ENCODE assay signal across 21 cellular contexts in the genomic region with DNA sequence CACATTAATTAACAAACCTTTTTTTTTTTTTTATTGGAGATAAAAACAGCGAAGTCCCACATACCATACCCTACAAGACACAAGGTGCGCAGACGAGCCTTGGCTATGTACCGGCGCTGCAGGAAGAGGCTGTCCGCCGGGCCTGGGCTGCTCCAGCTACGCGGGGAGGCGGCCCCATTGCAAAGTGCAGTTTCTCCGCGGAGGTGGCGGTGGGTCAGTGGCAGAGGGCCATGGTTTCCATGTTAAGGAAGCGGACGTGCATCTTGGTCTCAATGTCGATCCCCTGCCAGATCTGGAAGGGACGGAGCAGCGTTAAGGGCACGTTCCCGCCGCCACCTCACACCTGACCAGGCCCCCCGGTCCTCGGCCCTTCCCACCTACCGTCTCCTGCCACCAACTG.
"Had no signal": no experiment of that assay in that cellular context is flagged by ENCODE, and none has a peak within 500 bp of the region (broad histone marks: within the 10 kb centered on the region; RNA-seq: fewer than 3 reads in every experiment).

No MANE protein-coding gene starts in this region.

- H3K4me1 ChIP-seq: lower lobe of right lung had no signal

- H3K27ac ChIP-seq: gastrocnemius medialis, heart left ventricle, lower lobe of right lung, skin epidermis had no signal

- H3K4me3 ChIP-seq: gastrocnemius medialis, heart left ventricle, lower lobe of right lung, skin epidermis, stomach had no signal

- H3K27me3 ChIP-seq: heart left ventricle, stomach had no signal

- H3K36me3 ChIP-seq: gastrocnemius medialis, lower lobe of right lung had no signal

- H3K27me3 Mint-ChIP-seq: activated naive CD8-positive, alpha-beta T cell treated with anti-CD3 and anti-CD28 coated beads, Interleukin-2, amount 50 U/mL, for 24 hours; central memory CD8-positive, alpha-beta T cell had no signal

- H3K4me3 Mint-ChIP-seq: activated CD4-positive, alpha-beta T cell treated with anti-CD3 and anti-CD28 coated beads, Interleukin-2, amount 10 ng/mL, durations not matched to agents 24 days and 14 days; activated naive CD4-positive, alpha-beta T cell treated with anti-CD3 and anti-CD28 coated beads, Interleukin-2, amount 10 ng/mL, durations not matched to agents 7 days and 5 days; activated naive CD8-positive, alpha-beta T cell treated with anti-CD3 and anti-CD28 coated beads, Interleukin-2, amount 50 U/mL, for 24 hours; activated T-cell treated with anti-CD3 and anti-CD28 coated beads, Interleukin-2, amount 50 U/mL, for 4 hours; brain; central memory CD8-positive, alpha-beta T cell; immature natural killer cell; mesothelial cell of epicardium; nephron; type B pancreatic cell had no signal

- DNase-seq: activated CD4-positive, alpha-beta T cell treated with anti-CD3 and anti-CD28 coated beads, Interleukin-2, amount 10 ng/mL, durations not matched to agents 24 days and 14 days; activated CD8-positive, alpha-beta memory T cell treated with anti-CD3 and anti-CD28 coated beads, Interleukin-2, amount 50 U/mL, for 4 hours; activated naive CD4-positive, alpha-beta T cell treated with anti-CD3 and anti-CD28 coated beads, Interleukin-2, amount 10 ng/mL, durations not matched to agents 7 days and 5 days; activated naive CD8-positive, alpha-beta T cell treated with anti-CD3 and anti-CD28 coated beads, Interleukin-2, amount 50 U/mL, for 24 hours; activated T-cell treated with anti-CD3 and anti-CD28 coated beads, Interleukin-2, amount 50 U/mL, for 4 hours; effector CD8-positive, alpha-beta T cell; gastrocnemius medialis; immature natural killer cell; lower lobe of right lung; occipital lobe; stimulated activated CD4-positive, alpha-beta T cell treated with anti-CD3 and anti-CD28 coated beads, Interleukin-15, amount 100 ng/mL, for 24 hours; stimulated activated CD4-positive, alpha-beta T cell treated with anti-CD3 and anti-CD28 coated beads, Interleukin-2, amount 100 ng/mL, for 48 hours; stomach had no signal

- H3K9me3 ChIP-seq: gastrocnemius medialis, heart left ventricle, lower lobe of right lung, stomach had no signal

- H3K27ac Mint-ChIP-seq: activated CD4-positive, alpha-beta T cell treated with anti-CD3 and anti-CD28 coated beads, Interleukin-2, amount 10 ng/mL, durations not matched to agents 24 days and 14 days; activated naive CD4-positive, alpha-beta T cell treated with anti-CD3 and anti-CD28 coated beads, Interleukin-2, amount 10 ng/mL, durations not matched to agents 7 days and 5 days; activated naive CD8-positive, alpha-beta T cell treated with anti-CD3 and anti-CD28 coated beads, Interleukin-2, amount 50 U/mL, for 24 hours; immature natural killer cell; mesothelial cell of epicardium; nephron; type B pancreatic cell had no signal

- H3K4me1 Mint-ChIP-seq: activated naive CD4-positive, alpha-beta T cell treated with anti-CD3 and anti-CD28 coated beads, Interleukin-2, amount 10 ng/mL, durations not matched to agents 7 days and 5 days; central memory CD8-positive, alpha-beta T cell had no signal

- ATAC-seq: activated naive CD8-positive, alpha-beta T cell treated with anti-CD3 and anti-CD28 coated beads, Interleukin-2, amount 50 U/mL, for 24 hours; activated T-cell treated with anti-CD3 and anti-CD28 coated beads, Interleukin-2, amount 50 U/mL, for 4 hours; esophagus mucosa; gastrocnemius medialis; heart left ventricle; lower lobe of right lung had no signal

- H3K9me3 Mint-ChIP-seq: activated CD4-positive, alpha-beta T cell treated with anti-CD3 and anti-CD28 coated beads, Interleukin-2, amount 10 ng/mL, durations not matched to agents 24 days and 14 days; activated naive CD4-positive, alpha-beta T cell treated with anti-CD3 and anti-CD28 coated beads, Interleukin-2, amount 10 ng/mL, durations not matched to agents 7 days and 5 days; activated naive CD8-positive, alpha-beta T cell treated with anti-CD3 and anti-CD28 coated beads, Interleukin-2, amount 50 U/mL, for 24 hours; activated T-cell treated with anti-CD3 and anti-CD28 coated beads, Interleukin-2, amount 50 U/mL, for 4 hours; central memory CD8-positive, alpha-beta T cell; immature natural killer cell; mesothelial cell of epicardium; nephron; type B pancreatic cell had no signal

- H3K36me3 Mint-ChIP-seq: activated naive CD4-positive, alpha-beta T cell treated with anti-CD3 and anti-CD28 coated beads, Interleukin-2, amount 10 ng/mL, durations not matched to agents 7 days and 5 days; brain; mesothelial cell of epicardium; type B pancreatic cell had no signal
